Comparison of ENCODE assay signal across 20 cellular contexts in genomic region chr21:39852726-39853510, GRCh38. TPM values are rescaled to one million over a fixed set of nuclear protein-coding genes. Genes with fewer than 3 reads are reported as not detected.
"Had no signal": no experiment of that assay in that cellular context is flagged by ENCODE, and none has a peak within 500 bp of the region (broad histone marks: within the 10 kb centered on the region; RNA-seq: fewer than 3 reads in every experiment).

No MANE protein-coding gene starts in this region.

- H3K9me3 ChIP-seq: adrenal gland, breast epithelium, gastroesophageal sphincter, heart left ventricle, mucosa of descending colon, ovary, right lobe of liver, upper lobe of right lung had no signal

- ATAC-seq: activated naive CD4-positive, alpha-beta T cell treated with anti-CD3 and anti-CD28 coated beads, Interleukin-2, amount 50 U/mL, for 72 hours; gastroesophageal sphincter; heart left ventricle; mucosa of descending colon; naive thymus-derived CD4-positive, alpha-beta T cell; right lobe of liver; stimulated activated naive CD8-positive, alpha-beta T cell treated with anti-CD3 and anti-CD28 coated beads, Interleukin-15, amount 100 ng/mL, for 72 hours had no signal

- H3K4me1 ChIP-seq: breast epithelium, heart left ventricle, right lobe of liver, upper lobe of right lung had no signal

- H3K36me3 ChIP-seq: adrenal gland, breast epithelium, gastroesophageal sphincter, heart left ventricle, ovary, right lobe of liver, upper lobe of right lung had no signal

- DNase-seq: activated CD4-positive, alpha-beta T cell treated with anti-CD3 and anti-CD28 coated beads, Interleukin-2, amount 50 U/mL, for 4 hours; activated gamma-delta T cell; cerebellar nuclear complex; cortex of kidney; heart left ventricle; mucosa of descending colon; naive thymus-derived CD4-positive, alpha-beta T cell; ovary; right lobe of liver; small intestine; stimulated activated CD4-positive, alpha-beta T cell treated with anti-CD3 and anti-CD28 coated beads, Interleukin-15, amount 100 ng/mL, for 24 hours; stimulated activated CD4-positive, alpha-beta T cell treated with anti-CD3 and anti-CD28 coated beads, Interleukin-2, amount 100 ng/mL, for 48 hours; stimulated activated naive CD8-positive, alpha-beta T cell treated with anti-CD3 and anti-CD28 coated beads, Interleukin-15, amount 100 ng/mL, for 72 hours; upper lobe of right lung had no signal

- H3K4me3 ChIP-seq: adrenal gland, breast epithelium, gastroesophageal sphincter, heart left ventricle, mucosa of descending colon, ovary, right lobe of liver, upper lobe of right lung had no signal

- H3K27me3 ChIP-seq: adrenal gland, breast epithelium, gastroesophageal sphincter, heart left ventricle, ovary, right lobe of liver, upper lobe of right lung had no signal

- H3K27ac ChIP-seq: adrenal gland, breast epithelium, gastroesophageal sphincter, heart left ventricle, ovary, right lobe of liver, upper lobe of right lung had no signal

RNA-seq across cellular contexts. Expression of gene PCP4, which starts 14.3 kb away (rescaled TPM):
- total RNA-seq: activated naive CD4-positive, alpha-beta T cell treated with anti-CD3 and anti-CD28 coated beads, Interleukin-2, amount 50 U/mL, for 72 hours; liver; naive thymus-derived CD4-positive, alpha-beta T cell; pulmonary artery endothelial cell; right lobe of liver had no signal
- polyA plus RNA-seq: naive thymus-derived CD4-positive, alpha-beta T cell had no signal
